Comparison of ENCODE assay signal across 10 cellular contexts in the genomic region with DNA sequence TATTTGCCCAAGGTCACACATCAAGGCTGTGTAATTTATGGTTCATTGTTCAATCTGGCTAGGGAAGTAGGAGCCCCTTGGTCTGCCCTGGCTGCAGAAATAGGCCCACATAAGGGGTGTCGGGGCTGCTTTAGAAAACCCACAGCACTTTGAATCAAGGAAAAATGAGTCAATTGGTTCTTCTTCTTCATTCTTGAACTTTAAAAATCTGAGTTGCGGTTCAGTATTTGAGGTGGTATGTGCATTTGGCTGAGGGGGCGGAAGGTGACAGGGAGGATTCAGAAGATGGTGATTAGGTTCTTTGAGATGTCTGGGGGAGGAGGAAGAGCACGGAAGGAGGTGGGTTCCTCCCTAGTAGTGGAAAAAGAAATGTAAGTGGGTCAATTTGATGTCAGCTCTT.
DNase-seq lines count a peak whose midpoint lies in the region; ATAC-seq and TF ChIP-seq lines count a peak whose summit lies in the region.
"Had no signal": no experiment of that assay in that cellular context is flagged by ENCODE, and none has a peak within 500 bp of the region (broad histone marks: within the 10 kb centered on the region; RNA-seq: fewer than 3 reads in every experiment).

No MANE protein-coding gene starts in this region.

- TF ChIP-seq CTCF in neutrophil (IDR thresholded peaks at IDR 0.05), result no peak
- TF ChIP-seq CTCF in tibial nerve (IDR thresholded peaks at IDR 0.05), result no peak

- H3K4me1 Mint-ChIP-seq in activated naive CD4-positive, alpha-beta T cell treated with anti-CD3 and anti-CD28 coated beads, Interleukin-2, amount 10 ng/mL, durations not matched to agents 7 days and 5 days, result peaks cover 21% of the 10 kb centered on the region
- peaks cover 23% of the 10 kb centered on the region for H3K4me1 Mint-ChIP-seq in activated CD4-positive, alpha-beta T cell treated with anti-CD3 and anti-CD28 coated beads, Interleukin-2, amount 10 ng/mL, durations not matched to agents 24 days and 14 days

- H3K9me3 ChIP-seq in neutrophil, result no peaks in the 10 kb centered on the region
- no peaks in the 10 kb centered on the region for H3K9me3 ChIP-seq in tibial nerve
- H3K9me3 ChIP-seq: gastroesophageal sphincter had no signal

- peak; percentile 66 for DNase-seq in activated naive CD4-positive, alpha-beta T cell treated with Interleukin-2 at 50 U/mL for 16 hours
- no peak for DNase-seq in activated naive CD4-positive, alpha-beta T cell treated with anti-CD3 and anti-CD28 coated beads, Interleukin-2, amount 10 ng/mL, durations not matched to agents 7 days and 5 days
- DNase-seq in activated CD4-positive, alpha-beta T cell treated with anti-CD3 and anti-CD28 coated beads, Interleukin-2, amount 10 ng/mL, durations not matched to agents 24 days and 14 days, result peak; percentile 64
- no peak for DNase-seq in tibial nerve (ENCODE audit: low spot score in 2 of 2)
- no peak for DNase-seq in SIG-M5 treated with dmso at 0.1 percent for 504 hours (lab: John Stamatoyannopoulos, UW; ENCODE audit: unreplicated experiment)
- DNase-seq in retina, result no peak
- DNase-seq: NCI-H1092 treated with DMSO at 0.1 percent for 48 hours had no signal

- H3K27ac Mint-ChIP-seq in activated naive CD4-positive, alpha-beta T cell treated with anti-CD3 and anti-CD28 coated beads, Interleukin-2, amount 10 ng/mL, durations not matched to agents 7 days and 5 days, result no peak overlapping the region
- H3K27ac Mint-ChIP-seq in activated CD4-positive, alpha-beta T cell treated with anti-CD3 and anti-CD28 coated beads, Interleukin-2, amount 10 ng/mL, durations not matched to agents 24 days and 14 days, result no peak overlapping the region

- no peaks in the 10 kb centered on the region for H3K9me3 Mint-ChIP-seq in activated naive CD4-positive, alpha-beta T cell treated with anti-CD3 and anti-CD28 coated beads, Interleukin-2, amount 10 ng/mL, durations not matched to agents 7 days and 5 days
- H3K9me3 Mint-ChIP-seq in activated CD4-positive, alpha-beta T cell treated with anti-CD3 and anti-CD28 coated beads, Interleukin-2, amount 10 ng/mL, durations not matched to agents 24 days and 14 days, result no peaks in the 10 kb centered on the region

- H3K4me3 Mint-ChIP-seq in activated naive CD4-positive, alpha-beta T cell treated with anti-CD3 and anti-CD28 coated beads, Interleukin-2, amount 10 ng/mL, durations not matched to agents 7 days and 5 days, result no peak overlapping the region
- no peak overlapping the region for H3K4me3 Mint-ChIP-seq in activated CD4-positive, alpha-beta T cell treated with anti-CD3 and anti-CD28 coated beads, Interleukin-2, amount 10 ng/mL, durations not matched to agents 24 days and 14 days

- WGBS in tibial nerve, 2 donors, result 61 to 63% methylated on average over 4 of the region's 4 CpGs

- CTCF ChIA-PET in activated naive CD4-positive, alpha-beta T cell treated with anti-CD3 and anti-CD28 coated beads, Interleukin-2, amount 10 ng/mL, durations not matched to agents 7 days and 5 days (lab: Charles Lee), result interaction anchor here (1.4 to 5.7 kb wide), 3 partner anchors 71 to 272 kb away, joined by 3 to 27 read pairs (median 5); no protein-coding TSS in a partner anchor

- H3K27me3 Mint-ChIP-seq in activated naive CD4-positive, alpha-beta T cell treated with anti-CD3 and anti-CD28 coated beads, Interleukin-2, amount 10 ng/mL, durations not matched to agents 7 days and 5 days, result peaks cover 10% of the 10 kb centered on the region
- H3K27me3 Mint-ChIP-seq in activated CD4-positive, alpha-beta T cell treated with anti-CD3 and anti-CD28 coated beads, Interleukin-2, amount 10 ng/mL, durations not matched to agents 24 days and 14 days, result peaks cover 3% of the 10 kb centered on the region

- TF ChIP-seq EP300 in tibial nerve (IDR thresholded peaks at IDR 0.05), result no peak

- H3K36me3 ChIP-seq in neutrophil, result no peaks in the 10 kb centered on the region
- H3K36me3 ChIP-seq in tibial nerve, result no peaks in the 10 kb centered on the region
- H3K36me3 ChIP-seq: gastroesophageal sphincter had no signal

- H3K4me1 ChIP-seq in neutrophil (ENCODE audit: control insufficient read depth in 1 of 2, insufficient read depth in 1 of 2, low read depth in 1 of 2, low read length in 1 of 2) (peaks cover 91 to 96% of the 10 kb centered on the region in 2 experiments), tibial nerve (peaks cover 0 to 27% (median 20%) of the 10 kb centered on the region in 4 donors)
- H3K4me1 ChIP-seq: gastroesophageal sphincter had no signal

- H3K27ac ChIP-seq in neutrophil (peak overlapping the region; percentile 90), tibial nerve (no peak overlapping the region)
- H3K27ac ChIP-seq: gastroesophageal sphincter had no signal

- intact Hi-C loops in activated CD4-positive, alpha-beta T cell treated with anti-CD3 and anti-CD28 coated beads, Interleukin-2, amount 10 ng/mL, durations not matched to agents 24 days and 14 days (cut with micrococcal nuclease), result loop anchor here (1.0 to 10.0 kb wide), 9 partner anchors 21 to 438 kb away; no protein-coding TSS in a partner anchor

- no peaks in the 10 kb centered on the region for H3K36me3 Mint-ChIP-seq in activated naive CD4-positive, alpha-beta T cell treated with anti-CD3 and anti-CD28 coated beads, Interleukin-2, amount 10 ng/mL, durations not matched to agents 7 days and 5 days
- no peaks in the 10 kb centered on the region for H3K36me3 Mint-ChIP-seq in activated CD4-positive, alpha-beta T cell treated with anti-CD3 and anti-CD28 coated beads, Interleukin-2, amount 10 ng/mL, durations not matched to agents 24 days and 14 days (ENCODE audit: low read depth)

- peak overlapping the region in 1 of 2 experiments; percentile 26 for H3K4me3 ChIP-seq in neutrophil (ENCODE audit: low read depth in 1 of 2, low read length in 1 of 2)
- H3K4me3 ChIP-seq in tibial nerve, result no peak overlapping the region
- H3K4me3 ChIP-seq: gastroesophageal sphincter had no signal

- no peaks in the 10 kb centered on the region for H3K27me3 ChIP-seq in neutrophil
- no peaks in the 10 kb centered on the region for H3K27me3 ChIP-seq in tibial nerve
- H3K27me3 ChIP-seq: gastroesophageal sphincter had no signal

- no peak for ATAC-seq in HG03025 (IDR thresholded peaks at IDR 0.05; ENCODE audit: low FRiP score, unreplicated experiment)
- ATAC-seq: gastroesophageal sphincter had no signal

- TF ChIP-seq POLR2A in tibial nerve (IDR thresholded peaks at IDR 0.05), result no peak

Comparison
In these comparisons a context has a peak if more than half of its experiments do, and no peak if none do; other contexts are left out.
1. DNase-seq: peak in activated naive CD4-positive, alpha-beta T cell treated with Interleukin-2 at 50 U/mL for 16 hours (single experiment) and activated CD4-positive, alpha-beta T cell treated with anti-CD3 and anti-CD28 coated beads, Interleukin-2, amount 10 ng/mL, durations not matched to agents 24 days and 14 days (single experiment); none in activated naive CD4-positive, alpha-beta T cell treated with anti-CD3 and anti-CD28 coated beads, Interleukin-2, amount 10 ng/mL, durations not matched to agents 7 days and 5 days (single experiment), tibial nerve (0 of 2), SIG-M5 treated with dmso at 0.1 percent for 504 hours (single experiment) and retina (single experiment).